In genomic region chr7:44276571-44277101, GRCh38 we compare ENCODE assay signal across 2 cellular contexts.
TF ChIP-seq lines count a peak whose summit lies in the region.

No MANE protein-coding gene starts in this region.

TF ChIP-seq in IMR-90, 13 proteins besides CTCF, POLR2A, EP300 and RAD21 (continued from another document):
- no peak for TF ChIP-seq NFE2L2 (IDR thresholded peaks at IDR 0.05; ENCODE audit: low read depth, low read length)
- TF ChIP-seq RCOR1 (IDR thresholded peaks at IDR 0.05; ENCODE audit: insufficient replicate concordance, low read length): no peak
- TF ChIP-seq SMC3 (IDR thresholded peaks at IDR 0.05; ENCODE audit: low read depth, low read length): no peak
- TF ChIP-seq MXI1 (IDR thresholded peaks at IDR 0.05; ENCODE audit: borderline replicate concordance, low read depth, low read length): no peak
- TF ChIP-seq MAFK (IDR thresholded peaks at IDR 0.05; ENCODE audit: low read depth, low read length): no peak
- no peak for TF ChIP-seq BHLHE40 (IDR thresholded peaks at IDR 0.05; ENCODE audit: low read depth, low read length)
- no peak for TF ChIP-seq CEBPB (IDR thresholded peaks at IDR 0.05; ENCODE audit: low read depth, low read length)
- no peak for TF ChIP-seq USF2 (IDR thresholded peaks at IDR 0.05; ENCODE audit: low read depth, low read length)
- TF ChIP-seq ELK1 (IDR thresholded peaks at IDR 0.05; ENCODE audit: borderline replicate concordance, low read depth, low read length): no peak

TF ChIP-seq in GM12891, 5 proteins besides CTCF, POLR2A, EP300 and RAD21 (continued from another document):
- TF ChIP-seq SPI1 (IDR thresholded peaks at IDR 0.05; ENCODE audit: low read depth, low read length): no peak
